16 cellular contexts compared by ENCODE assay signal in genomic region chr9:841371-842209, GRCh38. TPM values are rescaled to one million over a fixed set of nuclear protein-coding genes. Genes with fewer than 3 reads are reported as not detected.
DNase-seq lines count a peak whose midpoint lies in the region; ATAC-seq and TF ChIP-seq lines count a peak whose summit lies in the region.
"Had no signal": no experiment of that assay in that cellular context is flagged by ENCODE, and none has a peak within 500 bp of the region (broad histone marks: within the 10 kb centered on the region; RNA-seq: fewer than 3 reads in every experiment).

TSS of gene DMRT1 (plus strand) at chr9:841697. CDS start at chr9:841839, 142 bp downstream.

- POLR2A ChIA-PET in HEK293 (lab: Yijun Ruan, JAX): no interaction called here

- no peaks in the 10 kb centered on the region for H3K4me1 ChIP-seq in HEK293 (ENCODE audit: control insufficient read depth, insufficient read depth, low read length)
- H3K4me1 ChIP-seq: gastrocnemius medialis had no signal

- H3K9me3 Mint-ChIP-seq in nephron progenitor cell: no peaks in the 10 kb centered on the region
- H3K9me3 Mint-ChIP-seq: activated naive CD4-positive, alpha-beta T cell treated with anti-CD3 and anti-CD28 coated beads, Interleukin-2, amount 10 ng/mL, durations not matched to agents 7 days and 5 days had no signal

- TF ChIP-seq CTCF in HEK293 (tag by site-specific recombination; IDR thresholded peaks at IDR 0.05) (no peak), nephron progenitor cell (IDR thresholded peaks at IDR 0.05) (no peak)

- no peaks in the 10 kb centered on the region for H3K36me3 Mint-ChIP-seq in nephron progenitor cell (ENCODE audit: low read depth)
- H3K36me3 Mint-ChIP-seq: activated naive CD4-positive, alpha-beta T cell treated with anti-CD3 and anti-CD28 coated beads, Interleukin-2, amount 10 ng/mL, durations not matched to agents 7 days and 5 days had no signal

- peaks cover 24% of the 10 kb centered on the region for H3K4me1 Mint-ChIP-seq in nephron progenitor cell

- peak within 1 kb of the TSS; percentile 48 for H3K4me3 Mint-ChIP-seq in nephron progenitor cell
- H3K4me3 Mint-ChIP-seq: activated naive CD4-positive, alpha-beta T cell treated with anti-CD3 and anti-CD28 coated beads, Interleukin-2, amount 10 ng/mL, durations not matched to agents 7 days and 5 days had no signal

- peak; percentile 49 for DNase-seq in Daoy (ENCODE audit: low read depth)
- peak; percentile 69 for DNase-seq in ecto neural progenitor cell (ENCODE audit: low spot score)
- peak; percentile 57 for DNase-seq in nephron progenitor cell
- no peak for DNase-seq in HK-2 (ENCODE audit: unreplicated experiment)
- DNase-seq: activated CD4-positive, alpha-beta T cell treated with anti-CD3 and anti-CD28 coated beads, Interleukin-2, amount 50 U/mL, for 4 hours; activated naive CD4-positive, alpha-beta T cell treated with anti-CD3 and anti-CD28 coated beads, Interleukin-2, amount 10 ng/mL, durations not matched to agents 7 days and 5 days; DMS79 treated with DMSO at 0.1 percent for 48 hours; gastrocnemius medialis; GM23248; NCI-H446 treated with DMSO at 0.1 percent for 48 hours; sigmoid colon had no signal

- no peak within 1 kb of the TSS for H3K27ac Mint-ChIP-seq in nephron progenitor cell
- H3K27ac Mint-ChIP-seq: activated naive CD4-positive, alpha-beta T cell treated with anti-CD3 and anti-CD28 coated beads, Interleukin-2, amount 10 ng/mL, durations not matched to agents 7 days and 5 days had no signal

- ATAC-seq in HG02571 (IDR thresholded peaks at IDR 0.05; ENCODE audit: unreplicated experiment) (no peak), GM18502 (IDR thresholded peaks at IDR 0.05; ENCODE audit: poor library complexity, unreplicated experiment) (no peak)
- ATAC-seq: gastrocnemius medialis had no signal

- no peaks in the 10 kb centered on the region for H3K36me3 ChIP-seq in HEK293 (ENCODE audit: control insufficient read depth in 2 of 2, insufficient read depth in 1 of 2, low read length in 2 of 2)
- H3K36me3 ChIP-seq: gastrocnemius medialis, sigmoid colon had no signal

- peak within 1 kb of the TSS; percentile 0 for H3K4me3 ChIP-seq in HEK293 (ENCODE audit: low read depth, low read length)
- H3K4me3 ChIP-seq: gastrocnemius medialis, GM23248, sigmoid colon had no signal

- peaks cover 100% of the 10 kb centered on the region for H3K27me3 Mint-ChIP-seq in nephron progenitor cell (ENCODE audit: low read depth, poor library complexity)

- no peak within 1 kb of the TSS for H3K27ac ChIP-seq in HEK293 (ENCODE audit: extremely low read depth, low read depth, low read length)
- H3K27ac ChIP-seq: gastrocnemius medialis, GM23248, KMS-11, sigmoid colon had no signal

- CTCF ChIA-PET in HEK293 (lab: Yijun Ruan, JAX): no interaction called here

- no peaks in the 10 kb centered on the region for H3K9me3 ChIP-seq in HEK293 (ENCODE audit: control insufficient read depth, insufficient read depth, low read depth, low read length)
- H3K9me3 ChIP-seq: gastrocnemius medialis, sigmoid colon had no signal

TF ChIP-seq in HEK293, 187 proteins besides CTCF, POLR2A, EP300 and RAD21:
- TF ChIP-seq ZNF398 (tag by site-specific recombination; IDR thresholded peaks at IDR 0.05): no peak
- no peak for TF ChIP-seq ZNF747 (tag by site-specific recombination; IDR thresholded peaks at IDR 0.05)
- TF ChIP-seq ZNF10 (tag by site-specific recombination; IDR thresholded peaks at IDR 0.05): no peak
- TF ChIP-seq ZBTB11 (tag by site-specific recombination; conservative IDR thresholded peaks at IDR 0.05; ENCODE audit: low read depth): no peak
- TF ChIP-seq ZNF202 (tag by site-specific recombination; IDR thresholded peaks at IDR 0.05; ENCODE audit: borderline replicate concordance): 0 out of 2 replicates have a peak, but pooled peaks have one; percentile 3
- no peak for TF ChIP-seq PRDM4 (tag by site-specific recombination; IDR thresholded peaks at IDR 0.05)
- peak; percentile 22; the same call in 1 of the 2 replicates for TF ChIP-seq ZBTB6 (tag by site-specific recombination; IDR thresholded peaks at IDR 0.05)
- TF ChIP-seq ZNF121 (tag by site-specific recombination; IDR thresholded peaks at IDR 0.05): no peak
TF ChIP-seq in HEK293: peak in this region for 2.

RNA-seq across cellular contexts. Expression of gene DMRT1, which starts in this region (rescaled TPM):
- total RNA-seq in Daoy (2014; rRNA removed; shearing (Covaris generic)): 0.46 and 0.60 TPM in 2 replicates
- total RNA-seq: GM23248, sigmoid colon, urinary bladder had no signal

Comparison
In these comparisons a context has a peak if more than half of its experiments do, and no peak if none do; other contexts are left out.
1. Peak in DNase-seq in Daoy; RNA of the gene not detected or under 1 TPM.